ENCODE assay signal across 8 cellular contexts in genomic region chr16:29155530-29156200, GRCh38.
DNase-seq lines count a peak whose midpoint lies in the region; ATAC-seq, FAIRE-seq and TF ChIP-seq lines count a peak whose summit lies in the region.
"Not testable (repeated sequence)": the region's sequence is repeated elsewhere in the genome, so short reads cannot be mapped to it uniquely, and the experiment has no call there.

No MANE protein-coding gene starts in this region.

- H3K9me3 Mint-ChIP-seq in activated CD4-positive, alpha-beta T cell treated with anti-CD3 and anti-CD28 coated beads, Interleukin-2, amount 10 ng/mL, durations not matched to agents 24 days and 14 days; activated naive CD4-positive, alpha-beta T cell treated with anti-CD3 and anti-CD28 coated beads, Interleukin-2, amount 50 U/mL, for 72 hours; endodermal cell; immature natural killer cell: not testable (repeated sequence)

- H3K4me1 ChIP-seq in BLaER1 (peaks cover 63% of the 10 kb centered on the region), endodermal cell (ENCODE audit: control insufficient read depth, insufficient read depth, low read length) (peaks cover 10% of the 10 kb centered on the region), ovary (ENCODE audit: insufficient read depth) (peaks cover 44% of the 10 kb centered on the region)

- H3K27me3 ChIP-seq in BLaER1; HL-60 (ENCODE audit: insufficient read depth, poor library complexity, severe bottlenecking); endodermal cell (ENCODE audit: control insufficient read depth, insufficient read depth, low read length, poor library complexity, severe bottlenecking); ovary: not testable (repeated sequence)

- not testable (repeated sequence) for H3K27ac Mint-ChIP-seq in activated CD4-positive, alpha-beta T cell treated with anti-CD3 and anti-CD28 coated beads, Interleukin-2, amount 10 ng/mL, durations not matched to agents 24 days and 14 days
- peak overlapping the region; percentile 72 to 73 for H3K27ac Mint-ChIP-seq in activated naive CD4-positive, alpha-beta T cell treated with anti-CD3 and anti-CD28 coated beads, Interleukin-2, amount 50 U/mL, for 72 hours
- peak overlapping the region; percentile 95 for H3K27ac Mint-ChIP-seq in endodermal cell
- peak overlapping the region; percentile 77 to 97 (median 90) for H3K27ac Mint-ChIP-seq in immature natural killer cell

- not testable (repeated sequence) for H4K20me1 ChIP-seq in BLaER1

- DNase-seq in HL-60 (ENCODE audit: low read depth in 1 of 2, low spot score in 1 of 2); activated naive CD4-positive, alpha-beta T cell treated with anti-CD3 and anti-CD28 coated beads, Interleukin-2, amount 50 U/mL, for 72 hours (ENCODE audit: low spot score in 2 of 2); endodermal cell; immature natural killer cell; urothelium cell line (ENCODE audit: low spot score): not testable (repeated sequence)
- peak; percentile 63 for DNase-seq in activated CD4-positive, alpha-beta T cell treated with anti-CD3 and anti-CD28 coated beads, Interleukin-2, amount 10 ng/mL, durations not matched to agents 24 days and 14 days
- DNase-seq in ovary, result peak in 3 of 5 donors; percentile 37 to 46 (median 44)

- H3K4me3 Mint-ChIP-seq in activated CD4-positive, alpha-beta T cell treated with anti-CD3 and anti-CD28 coated beads, Interleukin-2, amount 10 ng/mL, durations not matched to agents 24 days and 14 days; endodermal cell: not testable (repeated sequence)
- H3K4me3 Mint-ChIP-seq in immature natural killer cell, result peak overlapping the region in 1 of 5 donors; percentile 33

- not testable (repeated sequence) for H3K9ac ChIP-seq in BLaER1; endodermal cell (ENCODE audit: extremely low read depth, low read length, poor library complexity, severe bottlenecking)

- WGBS in endodermal cell (ENCODE audit: insufficient coverage in 1 of 2, insufficient read length in 1 of 2), 2 experiments, result 93 to 94% methylated on average over 23 to 32 of the region's 32 CpGs
- 87 to 91% (median 90%) methylated on average over 32 of the region's 32 CpGs for WGBS in ovary, 3 donors

- not testable (repeated sequence) for TF ChIP-seq POLR2A in ovary (IDR thresholded peaks at IDR 0.05)

- H3K36me3 ChIP-seq in BLaER1; endodermal cell (ENCODE audit: control insufficient read depth, insufficient read depth, low read length); ovary: not testable (repeated sequence)

- peak; percentile 37 for FAIRE-seq in urothelium cell line (lab: Jason Lieb, UNC)

- TF ChIP-seq EP300 in ovary (IDR thresholded peaks at IDR 0.05), result not testable (repeated sequence)

- H3K36me3 Mint-ChIP-seq in activated CD4-positive, alpha-beta T cell treated with anti-CD3 and anti-CD28 coated beads, Interleukin-2, amount 10 ng/mL, durations not matched to agents 24 days and 14 days (ENCODE audit: low read depth); endodermal cell (ENCODE audit: low read depth): not testable (repeated sequence)
- H3K36me3 Mint-ChIP-seq in activated naive CD4-positive, alpha-beta T cell treated with anti-CD3 and anti-CD28 coated beads, Interleukin-2, amount 50 U/mL, for 72 hours, result peaks cover 4 to 12% of the 10 kb centered on the region in 2 donors
- H3K36me3 Mint-ChIP-seq in immature natural killer cell, result peaks cover 13 to 23% (median 20%) of the 10 kb centered on the region in 3 donors

- peak; percentile 24 to 48 for ATAC-seq in activated naive CD4-positive, alpha-beta T cell treated with anti-CD3 and anti-CD28 coated beads, Interleukin-2, amount 50 U/mL, for 72 hours

- not testable (repeated sequence) for TF ChIP-seq CTCF in HL-60 (IDR thresholded peaks at IDR 0.05; ENCODE audit: insufficient read depth, low read length); endodermal cell (conservative IDR thresholded peaks at IDR 0.05); ovary (IDR thresholded peaks at IDR 0.05)

- H3K4me2 ChIP-seq in BLaER1, result peak overlapping the region; percentile 79

- peaks cover 16% of the 10 kb centered on the region for H3K4me1 Mint-ChIP-seq in activated CD4-positive, alpha-beta T cell treated with anti-CD3 and anti-CD28 coated beads, Interleukin-2, amount 10 ng/mL, durations not matched to agents 24 days and 14 days
- H3K4me1 Mint-ChIP-seq in endodermal cell, result peaks cover 19% of the 10 kb centered on the region
- peaks cover 69% of the 10 kb centered on the region in 2 donors for H3K4me1 Mint-ChIP-seq in immature natural killer cell

- not testable (repeated sequence) for H3K27ac ChIP-seq in BLaER1; endodermal cell (ENCODE audit: low read depth, low read length)
- H3K27ac ChIP-seq in HL-60 (replicated peaks) (peak overlapping the region; percentile 92), ovary (peak overlapping the region; percentile 37 to 95)

- not testable (repeated sequence) for H3K4me3 ChIP-seq in BLaER1; HL-60 (replicated peaks; ENCODE audit: insufficient read depth, low read length); endodermal cell (ENCODE audit: low read length); ovary

- H3K9me3 ChIP-seq in BLaER1; endodermal cell (ENCODE audit: control insufficient read depth, low read length); ovary: not testable (repeated sequence)

- intact Hi-C loops in activated CD4-positive, alpha-beta T cell treated with anti-CD3 and anti-CD28 coated beads, Interleukin-2, amount 10 ng/mL, durations not matched to agents 24 days and 14 days (cut with micrococcal nuclease), result not testable (repeated sequence)
- intact Hi-C loops in ovary (cut with DNase I), result loop anchor here in 1 of 4 donors (2.0 kb wide), 1 partner anchor 43 kb away; no protein-coding TSS in a partner anchor

- not testable (repeated sequence) for H3K27me3 Mint-ChIP-seq in activated CD4-positive, alpha-beta T cell treated with anti-CD3 and anti-CD28 coated beads, Interleukin-2, amount 10 ng/mL, durations not matched to agents 24 days and 14 days; endodermal cell (ENCODE audit: insufficient read depth); immature natural killer cell (ENCODE audit: low read depth in 3 of 3)
